Comparison of ENCODE assay signal across 37 cellular contexts in the genomic region with DNA sequence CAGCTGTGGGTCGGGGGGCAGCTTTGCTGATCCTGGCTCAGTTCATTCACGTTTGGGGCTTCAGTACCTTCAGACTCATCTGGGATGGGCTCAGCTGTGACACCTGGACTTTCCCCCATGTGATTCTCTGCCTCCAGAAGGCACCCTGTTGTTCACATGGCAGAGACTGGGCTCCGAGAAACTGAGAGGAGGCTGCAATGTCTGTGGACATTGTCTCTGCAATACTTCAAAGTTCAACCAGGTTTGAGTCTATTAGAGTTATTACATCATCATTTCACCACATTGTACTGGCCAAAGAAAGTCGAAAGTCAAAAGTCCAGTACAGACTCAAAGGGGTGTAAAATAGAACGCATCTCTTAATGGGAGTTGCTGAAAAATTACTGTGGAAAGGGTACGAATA. TPM values are rescaled to one million over a fixed set of nuclear protein-coding genes. Genes with fewer than 3 reads are reported as not detected.
"Had no signal": no experiment of that assay in that cellular context is flagged by ENCODE, and none has a peak within 500 bp of the region (broad histone marks: within the 10 kb centered on the region; RNA-seq: fewer than 3 reads in every experiment).

No MANE protein-coding gene starts in this region.

- H3K27ac ChIP-seq: ascending aorta, breast epithelium, cardiac muscle cell, colonic mucosa, epithelial cell of prostate, esophagus squamous epithelium, gastroesophageal sphincter, heart right ventricle, VCaP had no signal

- DNase-seq: activated B cell treated with CpG ODN at 0.5 μM for 24 hours; activated CD4-positive, alpha-beta memory T cell treated with anti-CD3 and anti-CD28 coated beads, Interleukin-2, amount 10 ng/mL, durations not matched to agents 7 days and 5 days; activated CD4-positive, alpha-beta T cell treated with anti-CD3 and anti-CD28 coated beads for 48 hours; activated CD4-positive, alpha-beta T cell treated with anti-CD3 and anti-CD28 coated beads, Interleukin-2, amount 50 U/mL, for 4 hours; activated CD8-positive, alpha-beta memory T cell treated with anti-CD3 and anti-CD28 coated beads, Interleukin-2, amount 50 U/mL, for 48 hours; activated gamma-delta T cell; activated naive CD4-positive, alpha-beta T cell; activated naive CD4-positive, alpha-beta T cell treated with anti-CD3 and anti-CD28 coated beads, Interleukin-2, amount 10 ng/mL, durations not matched to agents 7 days and 5 days; activated naive CD8-positive, alpha-beta T cell treated with anti-CD3 and anti-CD28 coated beads, Interleukin-2, amount 10 ng/mL, durations not matched to agents 7 days and 5 days; activated T-cell treated with anti-CD3 and anti-CD28 coated beads for 4 hours; activated T-cell treated with anti-CD3 and anti-CD28 coated beads, Interleukin-2, amount 50 U/mL, for 24 hours; activated T-cell treated with anti-CD3 and anti-CD28 coated beads, Interleukin-2, amount 50 U/mL, for 72 hours; central memory CD4-positive, alpha-beta T cell; cerebellar nuclear complex; colonic mucosa; effector CD8-positive, alpha-beta T cell; esophagus squamous epithelium; foreskin melanocyte; heart right ventricle; T-helper 2 cell had no signal

- H3K27me3 ChIP-seq: ascending aorta, breast epithelium, cardiac muscle cell, colonic mucosa, esophagus squamous epithelium had no signal

- ATAC-seq: activated CD4-positive, CD25-positive, alpha-beta regulatory T cell treated with anti-CD3 and anti-CD28 coated beads, Interleukin-2, amount 50 U/mL, for 24 hours; activated naive CD4-positive, alpha-beta T cell treated with anti-CD3 and anti-CD28 coated beads, Interleukin-2, amount 50 U/mL, for 72 hours; activated T-cell treated with anti-CD3 and anti-CD28 coated beads, Interleukin-2, amount 50 U/mL, for 72 hours; gastroesophageal sphincter; heart right ventricle had no signal

- H3K4me1 ChIP-seq: ascending aorta, breast epithelium, colonic mucosa, esophagus squamous epithelium, gastroesophageal sphincter, heart right ventricle had no signal

- H3K27ac Mint-ChIP-seq: activated B cell treated with CpG ODN at 0.5 μM for 24 hours; activated CD4-positive, alpha-beta memory T cell treated with anti-CD3 and anti-CD28 coated beads, Interleukin-2, amount 10 ng/mL, durations not matched to agents 7 days and 5 days; activated naive CD4-positive, alpha-beta T cell treated with anti-CD3 and anti-CD28 coated beads, Interleukin-2, amount 10 ng/mL, durations not matched to agents 7 days and 5 days; activated naive CD4-positive, alpha-beta T cell treated with anti-CD3 and anti-CD28 coated beads, Interleukin-2, amount 50 U/mL, for 72 hours; activated naive CD8-positive, alpha-beta T cell treated with anti-CD3 and anti-CD28 coated beads, Interleukin-2, amount 10 ng/mL, durations not matched to agents 7 days and 5 days; activated T-cell treated with anti-CD3 and anti-CD28 coated beads, Interleukin-2, amount 50 U/mL, for 24 hours; activated T-cell treated with anti-CD3 and anti-CD28 coated beads, Interleukin-2, amount 50 U/mL, for 72 hours had no signal

- H3K27me3 Mint-ChIP-seq: activated CD4-positive, alpha-beta memory T cell treated with anti-CD3 and anti-CD28 coated beads, Interleukin-2, amount 10 ng/mL, durations not matched to agents 7 days and 5 days had no signal

- FAIRE-seq: endometrium, endothelial cell of umbilical vein had no signal

- H3K4me3 ChIP-seq: ascending aorta, breast epithelium, cardiac muscle cell, colonic mucosa, esophagus squamous epithelium, gastroesophageal sphincter, heart right ventricle had no signal

- H3K36me3 ChIP-seq: ascending aorta, breast epithelium, cardiac muscle cell, colonic mucosa had no signal

- H3K9me3 Mint-ChIP-seq: activated B cell treated with CpG ODN at 0.5 μM for 24 hours; activated naive CD8-positive, alpha-beta T cell treated with anti-CD3 and anti-CD28 coated beads, Interleukin-2, amount 10 ng/mL, durations not matched to agents 7 days and 5 days had no signal

- H3K36me3 Mint-ChIP-seq: activated naive CD4-positive, alpha-beta T cell treated with anti-CD3 and anti-CD28 coated beads, Interleukin-2, amount 10 ng/mL, durations not matched to agents 7 days and 5 days; activated naive CD8-positive, alpha-beta T cell treated with anti-CD3 and anti-CD28 coated beads, Interleukin-2, amount 10 ng/mL, durations not matched to agents 7 days and 5 days; brain had no signal

- H3K4me1 Mint-ChIP-seq: activated B cell treated with CpG ODN at 0.5 μM for 24 hours; activated CD4-positive, alpha-beta memory T cell treated with anti-CD3 and anti-CD28 coated beads, Interleukin-2, amount 10 ng/mL, durations not matched to agents 7 days and 5 days; activated naive CD4-positive, alpha-beta T cell treated with anti-CD3 and anti-CD28 coated beads, Interleukin-2, amount 10 ng/mL, durations not matched to agents 7 days and 5 days; activated naive CD8-positive, alpha-beta T cell treated with anti-CD3 and anti-CD28 coated beads, Interleukin-2, amount 10 ng/mL, durations not matched to agents 7 days and 5 days; brain had no signal

- H3K9me3 ChIP-seq: ascending aorta, breast epithelium, colonic mucosa, esophagus squamous epithelium, gastroesophageal sphincter, heart right ventricle had no signal

- H3K4me3 Mint-ChIP-seq: activated B cell treated with CpG ODN at 0.5 μM for 24 hours; activated CD4-positive, alpha-beta memory T cell treated with anti-CD3 and anti-CD28 coated beads, Interleukin-2, amount 10 ng/mL, durations not matched to agents 7 days and 5 days; activated naive CD4-positive, alpha-beta T cell treated with anti-CD3 and anti-CD28 coated beads, Interleukin-2, amount 10 ng/mL, durations not matched to agents 7 days and 5 days; activated naive CD8-positive, alpha-beta T cell treated with anti-CD3 and anti-CD28 coated beads, Interleukin-2, amount 10 ng/mL, durations not matched to agents 7 days and 5 days; activated T-cell treated with anti-CD3 and anti-CD28 coated beads, Interleukin-2, amount 50 U/mL, for 24 hours; activated T-cell treated with anti-CD3 and anti-CD28 coated beads, Interleukin-2, amount 50 U/mL, for 72 hours; brain had no signal

RNA-seq across cellular contexts. Expression of a gene that starts 8.0 kb away (rescaled TPM):
- total RNA-seq: activated B cell treated with CpG ODN at 0.5 μM for 24 hours; activated CD4-positive, alpha-beta memory T cell treated with anti-CD3 and anti-CD28 coated beads, Interleukin-2, amount 10 ng/mL, durations not matched to agents 7 days and 5 days; cardiac muscle cell; dermis microvascular lymphatic vessel endothelial cell; endothelial cell of umbilical vein; fibroblast of lung; fibroblast of villous mesenchyme; glomerular endothelial cell; T-helper 1 cell treated with Interleukin-12 subunit alpha and Interleukin-12 subunit beta and Interleukin-4 antibody, amounts not matched to agents 30 ng/mL and 1 ng/mL, for 36 hours had no signal
- polyA plus RNA-seq: cardiac muscle cell, endothelial cell of umbilical vein, fibroblast of lung had no signal

RNA-seq across cellular contexts. Expression of a gene that starts 40.2 kb away (rescaled TPM):
- total RNA-seq: activated B cell treated with CpG ODN at 0.5 μM for 24 hours; activated naive CD8-positive, alpha-beta T cell treated with anti-CD3 and anti-CD28 coated beads, Interleukin-2, amount 10 ng/mL, durations not matched to agents 7 days and 5 days; ascending aorta; cardiac muscle cell; dermis microvascular lymphatic vessel endothelial cell; endothelial cell of umbilical vein; fibroblast of lung; fibroblast of villous mesenchyme; glomerular endothelial cell; T-helper 1 cell treated with Interleukin-12 subunit alpha and Interleukin-12 subunit beta and Interleukin-4 antibody, amounts not matched to agents 30 ng/mL and 1 ng/mL, for 36 hours had no signal
- polyA plus RNA-seq: cardiac muscle cell, endothelial cell of umbilical vein, fibroblast of lung had no signal

RNA-seq across cellular contexts. Expression of a gene that starts 46.9 kb away (rescaled TPM):
- total RNA-seq: activated B cell treated with CpG ODN at 0.5 μM for 24 hours; activated CD4-positive, alpha-beta memory T cell treated with anti-CD3 and anti-CD28 coated beads, Interleukin-2, amount 10 ng/mL, durations not matched to agents 7 days and 5 days; activated naive CD4-positive, alpha-beta T cell treated with anti-CD3 and anti-CD28 coated beads, Interleukin-2, amount 50 U/mL, for 72 hours; activated naive CD8-positive, alpha-beta T cell treated with anti-CD3 and anti-CD28 coated beads, Interleukin-2, amount 10 ng/mL, durations not matched to agents 7 days and 5 days; activated T-cell treated with anti-CD3 and anti-CD28 coated beads, Interleukin-2, amount 50 U/mL, for 72 hours; ascending aorta; breast epithelium; cardiac muscle cell; colonic mucosa; dermis microvascular lymphatic vessel endothelial cell; endothelial cell of umbilical vein; esophagus squamous epithelium; fibroblast of lung; fibroblast of villous mesenchyme; gastroesophageal sphincter; glomerular endothelial cell; heart right ventricle; T-helper 1 cell treated with Interleukin-12 subunit alpha and Interleukin-12 subunit beta and Interleukin-4 antibody, amounts not matched to agents 30 ng/mL and 1 ng/mL, for 36 hours had no signal
- polyA plus RNA-seq: cardiac muscle cell, endothelial cell of umbilical vein, esophagus, fibroblast of lung, heart right ventricle had no signal

RNA-seq across cellular contexts. Expression of a gene that starts 56.9 kb away (rescaled TPM):
- total RNA-seq: activated B cell treated with CpG ODN at 0.5 μM for 24 hours; activated CD4-positive, alpha-beta memory T cell treated with anti-CD3 and anti-CD28 coated beads, Interleukin-2, amount 10 ng/mL, durations not matched to agents 7 days and 5 days; activated naive CD4-positive, alpha-beta T cell treated with anti-CD3 and anti-CD28 coated beads, Interleukin-2, amount 50 U/mL, for 72 hours; activated naive CD8-positive, alpha-beta T cell treated with anti-CD3 and anti-CD28 coated beads, Interleukin-2, amount 10 ng/mL, durations not matched to agents 7 days and 5 days; activated T-cell treated with anti-CD3 and anti-CD28 coated beads, Interleukin-2, amount 50 U/mL, for 72 hours; ascending aorta; breast epithelium; cardiac muscle cell; colonic mucosa; dermis microvascular lymphatic vessel endothelial cell; endothelial cell of umbilical vein; esophagus squamous epithelium; fibroblast of lung; fibroblast of villous mesenchyme; gastroesophageal sphincter; glomerular endothelial cell; heart right ventricle; T-helper 1 cell treated with Interleukin-12 subunit alpha and Interleukin-12 subunit beta and Interleukin-4 antibody, amounts not matched to agents 30 ng/mL and 1 ng/mL, for 36 hours had no signal
- polyA plus RNA-seq: cardiac muscle cell, endothelial cell of umbilical vein, esophagus, fibroblast of lung, heart right ventricle had no signal
